8 cellular contexts compared by ENCODE assay signal in the genomic region with DNA sequence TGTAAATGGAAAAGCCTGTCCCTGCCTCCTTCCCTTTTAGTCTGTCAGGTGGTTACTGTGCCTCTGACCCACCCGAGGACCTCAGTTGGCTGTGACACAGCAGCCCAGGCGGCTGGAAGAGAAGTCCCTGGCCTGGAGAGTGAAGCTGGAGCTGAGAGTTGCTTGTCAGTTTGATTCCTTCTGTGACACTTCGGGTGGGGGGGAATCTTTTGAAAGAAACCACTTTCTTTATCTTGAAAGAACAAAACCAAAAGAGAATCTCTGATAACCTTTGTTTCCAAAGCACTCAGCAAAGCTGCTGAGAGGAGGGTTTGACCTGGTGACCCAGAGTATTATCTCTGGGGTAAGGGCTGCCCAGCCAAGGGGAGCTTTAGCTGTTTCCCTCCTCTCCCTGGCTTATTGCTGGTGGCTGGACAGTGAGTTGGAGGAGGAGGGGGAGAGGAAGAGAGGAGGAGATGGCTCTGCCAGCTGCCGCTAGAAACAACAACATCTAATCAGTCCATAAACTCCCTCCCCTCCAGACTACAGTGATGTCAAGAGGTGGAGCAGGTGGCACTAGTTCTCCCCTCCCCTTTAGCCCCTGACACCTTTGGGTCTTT. TPM values are rescaled to one million over a fixed set of nuclear protein-coding genes. Genes with fewer than 3 reads are reported as not detected.
DNase-seq lines count a peak whose midpoint lies in the region; ATAC-seq and TF ChIP-seq lines count a peak whose summit lies in the region.

No MANE protein-coding gene starts in this region.

- no peak for TF ChIP-seq POLR2A in upper lobe of left lung (IDR thresholded peaks at IDR 0.05)

- H3K4me3 ChIP-seq in ascending aorta: peak overlapping the region in 1 of 2 donors; percentile 2
- H3K4me3 ChIP-seq in upper lobe of left lung: no peak overlapping the region

- no peak for TF ChIP-seq EP300 in upper lobe of left lung (IDR thresholded peaks at IDR 0.05)

- no peak for ATAC-seq in upper lobe of left lung (ENCODE audit: low FRiP score in 2 of 2)

- H3K27me3 ChIP-seq in ascending aorta (no peaks in the 10 kb centered on the region), upper lobe of left lung (no peaks in the 10 kb centered on the region)

- H3K4me1 ChIP-seq in ascending aorta: peaks cover 63 to 95% of the 10 kb centered on the region in 2 donors
- H3K4me1 ChIP-seq in upper lobe of left lung: peaks cover 65 to 86% (median 74%) of the 10 kb centered on the region in 4 donors

- peaks cover 0 to 3% of the 10 kb centered on the region in 2 donors for H3K36me3 ChIP-seq in ascending aorta
- H3K36me3 ChIP-seq in upper lobe of left lung: no peaks in the 10 kb centered on the region

- H3K9me3 ChIP-seq in ascending aorta (no peaks in the 10 kb centered on the region), upper lobe of left lung (no peaks in the 10 kb centered on the region)

- TF ChIP-seq CTCF in ascending aorta (IDR thresholded peaks at IDR 0.05): no peak
- no peak for TF ChIP-seq CTCF in upper lobe of left lung (IDR thresholded peaks at IDR 0.05)

- peak; percentile 21 for DNase-seq in COR-L47 (lab: John Stamatoyannopoulos, UW)
- peak; percentile 31 for DNase-seq in NCI-H2196 (lab: John Stamatoyannopoulos, UW; ENCODE audit: unreplicated experiment)
- no peak for DNase-seq in ascending aorta (ENCODE audit: low spot score in 2 of 2)
- DNase-seq in medulla oblongata (ENCODE audit: extremely low spot score): peak; percentile 84
- DNase-seq in upper lobe of left lung: no peak
- DNase-seq in HK-2 (ENCODE audit: unreplicated experiment): no peak
- no peak for DNase-seq in glomerular visceral epithelial cell (ENCODE audit: extremely low spot score)
- no peak for DNase-seq in GM03348 (ENCODE audit: low spot score)

- WGBS in upper lobe of left lung, 2 donors: 14 to 32% methylated on average over 4 of the region's 4 CpGs

- peak overlapping the region; percentile 94 to 95 for H3K27ac ChIP-seq in ascending aorta
- peak overlapping the region; percentile 73 to 91 (median 84) for H3K27ac ChIP-seq in upper lobe of left lung

- intact Hi-C loops in ascending aorta (cut with DNase I): loop anchor here (5.0 kb wide), 1 partner anchor 62 kb away; no protein-coding TSS in a partner anchor

RNA-seq across cellular contexts. Expression of a gene that starts 34.0 kb away (rescaled TPM):
- total RNA-seq in ascending aorta (10.5 TPM), upper lobe of left lung (10 to 100 TPM; 17.5 to 38.8 (median 26.8) TPM)

Comparison
In these comparisons a context has a peak if more than half of its experiments do, and no peak if none do; other contexts are left out.
1. DNase-seq: peak in COR-L47 (single experiment), NCI-H2196 (single experiment) and medulla oblongata (single experiment); none in ascending aorta (0 of 2), upper lobe of left lung (0 of 2), HK-2 (single experiment), glomerular visceral epithelial cell (single experiment) and GM03348 (single experiment).